Comparison of ENCODE assay signal across 9 cellular contexts in genomic region chr6:139981810-139982550, GRCh38.
DNase-seq lines count a peak whose midpoint lies in the region; ATAC-seq and TF ChIP-seq lines count a peak whose summit lies in the region.
"Had no signal": no experiment of that assay in that cellular context is flagged by ENCODE, and none has a peak within 500 bp of the region (broad histone marks: within the 10 kb centered on the region; RNA-seq: fewer than 3 reads in every experiment).

No MANE protein-coding gene starts in this region.

- H3K36me3 ChIP-seq in RWPE2 (ENCODE audit: low read depth), result no peaks in the 10 kb centered on the region

- ATAC-seq in RWPE2 (ENCODE audit: low read depth) (peak; percentile 70), foreskin keratinocyte (peak; percentile 43), sciatic nerve (peak; percentile 27), HG02885 (IDR thresholded peaks at IDR 0.05; ENCODE audit: poor library complexity, unreplicated experiment) (no peak), HG03354 (IDR thresholded peaks at IDR 0.05; ENCODE audit: poor library complexity, severe bottlenecking, unreplicated experiment) (no peak), HG02852 (IDR thresholded peaks at IDR 0.05; ENCODE audit: unreplicated experiment) (no peak), HG03196 (IDR thresholded peaks at IDR 0.05; ENCODE audit: unreplicated experiment) (no peak)

- intact Hi-C loops in sciatic nerve (cut with DNase I), result no loop called here

- H3K4me1 ChIP-seq in RWPE2 (ENCODE audit: insufficient read depth, poor library complexity, severe bottlenecking) (peaks cover 29% of the 10 kb centered on the region), foreskin keratinocyte (peaks cover 40% of the 10 kb centered on the region)

- H3K27ac ChIP-seq in RWPE2 (ENCODE audit: poor library complexity, severe bottlenecking), result peak overlapping the region; percentile 49
- H3K27ac ChIP-seq in foreskin keratinocyte, result no peak overlapping the region
- H3K27ac ChIP-seq: KMS-11 had no signal

- TF ChIP-seq CTCF in RWPE2 (IDR thresholded peaks at IDR 0.05; ENCODE audit: poor library complexity, severe bottlenecking) (no peak), foreskin keratinocyte (conservative IDR thresholded peaks at IDR 0.05) (no peak)

- no peaks in the 10 kb centered on the region for H3K27me3 ChIP-seq in RWPE2 (ENCODE audit: insufficient read depth, poor library complexity, severe bottlenecking)
- no peaks in the 10 kb centered on the region for H3K27me3 ChIP-seq in foreskin keratinocyte

- H3K9me3 ChIP-seq in RWPE2 (ENCODE audit: severe bottlenecking), result no peaks in the 10 kb centered on the region

- DNase-seq in HK-2 (ENCODE audit: unreplicated experiment) (peak; percentile 59), RWPE2 (ENCODE audit: low spot score) (no peak), foreskin keratinocyte (peak in 1 of 2 donors; percentile 48), sciatic nerve (ENCODE audit: low spot score) (no peak)

- H3K4me3 ChIP-seq in RWPE2 (ENCODE audit: severe bottlenecking), result no peak overlapping the region

Comparison
In these comparisons a context has a peak if more than half of its experiments do, and no peak if none do; other contexts are left out.
1. ATAC-seq: peak in RWPE2 (single experiment), foreskin keratinocyte (single experiment) and sciatic nerve (single experiment); none in HG02885 (single experiment), HG03354 (single experiment), HG02852 (single experiment) and HG03196 (single experiment).